Comparison of ENCODE assay signal across 9 cellular contexts in the genomic region with DNA sequence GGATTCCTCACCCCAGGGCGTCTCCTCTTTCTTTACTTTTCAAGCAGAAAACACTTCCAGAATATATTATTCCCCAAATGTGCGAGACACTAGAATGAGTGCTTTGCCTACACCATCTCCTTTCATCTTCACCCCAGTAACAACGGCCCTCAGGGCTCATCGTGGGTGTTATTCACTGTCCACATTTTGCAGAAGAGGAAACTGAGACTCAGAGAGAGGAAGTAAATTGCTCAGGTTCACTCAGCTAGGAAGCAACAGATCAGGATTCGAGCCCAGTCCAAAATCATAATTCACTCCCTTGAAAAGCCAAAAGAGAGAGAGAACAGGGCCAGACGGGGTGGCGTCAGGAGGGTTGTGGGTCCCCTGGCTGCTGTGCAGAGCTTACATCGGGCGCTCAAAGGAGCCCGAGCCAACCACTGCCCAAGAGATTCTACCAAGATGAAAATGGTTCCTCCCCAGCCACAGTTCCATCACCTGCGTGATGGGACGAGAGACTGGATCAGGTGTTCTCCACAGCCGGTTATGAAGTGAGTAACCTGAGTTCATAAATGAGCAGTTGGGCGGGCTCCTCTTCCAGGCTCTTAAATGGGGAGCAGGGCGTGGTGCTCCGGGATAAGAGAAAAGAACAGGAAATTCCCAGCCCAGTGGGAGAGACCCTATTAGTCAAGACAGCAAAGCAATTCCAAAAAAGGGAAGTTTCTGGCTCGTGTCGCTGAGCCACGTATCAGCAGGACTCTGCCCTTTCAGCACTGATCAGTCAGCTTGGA. TPM values are rescaled to one million over a fixed set of nuclear protein-coding genes. Genes with fewer than 3 reads are reported as not detected.
DNase-seq lines count a peak whose midpoint lies in the region; ATAC-seq, FAIRE-seq and TF ChIP-seq lines count a peak whose summit lies in the region.
"Had no signal": no experiment of that assay in that cellular context is flagged by ENCODE, and none has a peak within 500 bp of the region (broad histone marks: within the 10 kb centered on the region; RNA-seq: fewer than 3 reads in every experiment).

No MANE protein-coding gene starts in this region.

- H3K4me3 ChIP-seq in SU-DHL-6 (ENCODE audit: insufficient read depth, low read length, poor library complexity, severe bottlenecking) (no peak overlapping the region), right cardiac atrium (ENCODE audit: low read length) (no peak overlapping the region)
- H3K4me3 ChIP-seq in effector memory CD4-positive, alpha-beta T cell (ENCODE audit: insufficient read depth, low read depth, low read length, poor library complexity, severe bottlenecking): no peak overlapping the region
- H3K4me3 ChIP-seq: cardiac muscle cell had no signal

- TF ChIP-seq CTCF in SU-DHL-6 (IDR thresholded peaks at IDR 0.05; ENCODE audit: insufficient read depth, low read length, poor library complexity, severe bottlenecking): no peak

- peaks cover 22% of the 10 kb centered on the region for H3K4me1 Mint-ChIP-seq in stimulated activated memory B cell treated with anti-CD40 and anti-IgM and Interleukin-4, amounts not matched to agents 10 μg/mL and 1 μg/mL and 100 μg/mL, for 72 hours

- H3K27ac ChIP-seq in SU-DHL-6 (ENCODE audit: low read depth, low read length) (no peak overlapping the region), right cardiac atrium (ENCODE audit: low read length) (peak overlapping the region; percentile 38)
- no peak overlapping the region for H3K27ac ChIP-seq in effector memory CD4-positive, alpha-beta T cell (ENCODE audit: insufficient read depth, low read length, poor library complexity, severe bottlenecking)
- H3K27ac ChIP-seq: cardiac muscle cell had no signal

- H3F3A ChIP-seq in SU-DHL-6 (ENCODE audit: insufficient read depth): no peaks in the 10 kb centered on the region

- no peaks in the 10 kb centered on the region for H3K27me3 ChIP-seq in SU-DHL-6 (ENCODE audit: low read length)
- no peaks in the 10 kb centered on the region for H3K27me3 ChIP-seq in right cardiac atrium (ENCODE audit: control insufficient read depth, insufficient read depth)
- H3K27me3 ChIP-seq in effector memory CD4-positive, alpha-beta T cell (replicated peaks; ENCODE audit: control insufficient read depth, insufficient read depth, low read length, poor library complexity, severe bottlenecking): no peaks in the 10 kb centered on the region
- H3K27me3 ChIP-seq: cardiac muscle cell had no signal

- no peak for FAIRE-seq in RCC 7860 (lab: Jason Lieb, UNC)

- no peaks in the 10 kb centered on the region for H3K9me2 ChIP-seq in SU-DHL-6 (replicated peaks; ENCODE audit: insufficient read depth, low read length)

- 36% methylated on average over 19 of the region's 19 CpGs for WGBS in right cardiac atrium

- H3K27me3 Mint-ChIP-seq in stimulated activated memory B cell treated with anti-CD40 and anti-IgM and Interleukin-4, amounts not matched to agents 10 μg/mL and 1 μg/mL and 100 μg/mL, for 72 hours: no peaks in the 10 kb centered on the region

- peak overlapping the region; percentile 46 for H3K4me3 Mint-ChIP-seq in stimulated activated memory B cell treated with anti-CD40 and anti-IgM and Interleukin-4, amounts not matched to agents 10 μg/mL and 1 μg/mL and 100 μg/mL, for 72 hours

- intact Hi-C loops in right cardiac atrium (cut with DNase I): no loop called here

- H3K9ac ChIP-seq in SU-DHL-6 (ENCODE audit: low read length): no peak overlapping the region

- DNase-seq in right cardiac atrium (peak in 2 of 3 donors; percentile 53 to 68), ecto neural progenitor cell (ENCODE audit: low spot score) (no peak), RCC 7860 (ENCODE audit: low spot score) (no peak)
- no peak for DNase-seq in effector memory CD4-positive, alpha-beta T cell

- no peak overlapping the region for H3K4me2 ChIP-seq in SU-DHL-6 (ENCODE audit: low read depth, low read length, poor library complexity, severe bottlenecking)

- H3K9me3 ChIP-seq in SU-DHL-6 (ENCODE audit: insufficient read depth, low read length) (no peaks in the 10 kb centered on the region), right cardiac atrium (ENCODE audit: control insufficient read depth, low read length) (no peaks in the 10 kb centered on the region)
- H3K9me3 ChIP-seq in effector memory CD4-positive, alpha-beta T cell (ENCODE audit: control insufficient read depth, low read length): no peaks in the 10 kb centered on the region

- H3K9me3 Mint-ChIP-seq in stimulated activated memory B cell treated with anti-CD40 and anti-IgM and Interleukin-4, amounts not matched to agents 10 μg/mL and 1 μg/mL and 100 μg/mL, for 72 hours: no peaks in the 10 kb centered on the region

- peak overlapping the region; percentile 53 for H3K27ac Mint-ChIP-seq in stimulated activated memory B cell treated with anti-CD40 and anti-IgM and Interleukin-4, amounts not matched to agents 10 μg/mL and 1 μg/mL and 100 μg/mL, for 72 hours

- H4K20me1 ChIP-seq in SU-DHL-6 (ENCODE audit: low read depth, low read length): no peaks in the 10 kb centered on the region

- H3K4me1 ChIP-seq in right cardiac atrium (ENCODE audit: control insufficient read depth, insufficient read depth, low read length): no peaks in the 10 kb centered on the region
- no peaks in the 10 kb centered on the region for H3K4me1 ChIP-seq in effector memory CD4-positive, alpha-beta T cell (ENCODE audit: control insufficient read depth, insufficient read depth, low read length, poor library complexity, severe bottlenecking)

- H3K36me3 ChIP-seq in SU-DHL-6 (ENCODE audit: low read length): no peaks in the 10 kb centered on the region
- H3K36me3 ChIP-seq in effector memory CD4-positive, alpha-beta T cell (ENCODE audit: control insufficient read depth, insufficient read depth, low read length): no peaks in the 10 kb centered on the region
- H3K36me3 ChIP-seq: cardiac muscle cell had no signal

- H2AFZ ChIP-seq in SU-DHL-6 (ENCODE audit: low read depth, low read length, severe bottlenecking): peak overlapping the region; percentile 21

- H3K79me2 ChIP-seq in SU-DHL-6 (ENCODE audit: insufficient read depth, low read length): no peaks in the 10 kb centered on the region

- H3K36me3 Mint-ChIP-seq in stimulated activated memory B cell treated with anti-CD40 and anti-IgM and Interleukin-4, amounts not matched to agents 10 μg/mL and 1 μg/mL and 100 μg/mL, for 72 hours: no peaks in the 10 kb centered on the region

- ATAC-seq in HG02798 (IDR thresholded peaks at IDR 0.05; ENCODE audit: poor library complexity, unreplicated experiment): peak; percentile 40
- ATAC-seq in right cardiac atrium: peak; percentile 22 to 77
- peak; percentile 72 for ATAC-seq in stimulated activated memory B cell treated with anti-CD40 and anti-IgM and Interleukin-4, amounts not matched to agents 10 μg/mL and 1 μg/mL and 100 μg/mL, for 72 hours
- no peak for ATAC-seq in GM19455 (IDR thresholded peaks at IDR 0.05; ENCODE audit: unreplicated experiment)

RNA-seq across cellular contexts. Expression of a gene that starts 48.6 kb away (rescaled TPM):
- 10 to 100 TPM; 22.9 to 44.9 (median 29.0) TPM for total RNA-seq in right cardiac atrium
- polyA plus RNA-seq in right cardiac atrium: 36.9 TPM

Comparison
In these comparisons a context has a peak if more than half of its experiments do, and no peak if none do; other contexts are left out.
1. DNase-seq: peak in right cardiac atrium (2 of 3); none in ecto neural progenitor cell (single experiment), effector memory CD4-positive, alpha-beta T cell (0 of 3) and RCC 7860 (single experiment).